Comparison of ENCODE assay signal across 7 cellular contexts in genomic region chr11:6655020-6655789, GRCh38. TPM values are rescaled to one million over a fixed set of nuclear protein-coding genes. Genes with fewer than 3 reads are reported as not detected.
DNase-seq lines count a peak whose midpoint lies in the region; ATAC-seq lines count a peak whose summit lies in the region.

No MANE protein-coding gene starts in this region.

- H3K36me3 Mint-ChIP-seq in activated naive CD4-positive, alpha-beta T cell treated with anti-CD3 and anti-CD28 coated beads, Interleukin-2, amount 50 U/mL, for 72 hours = no peaks in the 10 kb centered on the region

- H3K9me3 ChIP-seq in HUES6 (ENCODE audit: control insufficient read depth, insufficient read depth, low read depth, low read length) (no peaks in the 10 kb centered on the region), iPS-20b (ENCODE audit: insufficient read depth, low read depth, low read length) (no peaks in the 10 kb centered on the region)

- H3K9ac ChIP-seq in HUES6 (ENCODE audit: low read length) = peak overlapping the region; percentile 54
- H3K9ac ChIP-seq in iPS-20b (ENCODE audit: low read depth, low read length) = peak overlapping the region; percentile 54

- peak; percentile 38 to 83 for ATAC-seq in activated naive CD4-positive, alpha-beta T cell treated with anti-CD3 and anti-CD28 coated beads, Interleukin-2, amount 50 U/mL, for 72 hours
- no peak for ATAC-seq in HG03342 (IDR thresholded peaks at IDR 0.05; ENCODE audit: unreplicated experiment)

- H3K4me1 ChIP-seq in HUES6 (ENCODE audit: control insufficient read depth, insufficient read depth, low read length) (peaks cover 11% of the 10 kb centered on the region; the same call in 1 of the 2 replicates), iPS-20b (ENCODE audit: insufficient read depth, low read length) (peaks cover 11% of the 10 kb centered on the region; the same call in 1 of the 2 replicates)

- H3K27ac ChIP-seq in HUES6 (ENCODE audit: low read depth, low read length) = no peak overlapping the region
- no peak overlapping the region for H3K27ac ChIP-seq in iPS-20b (ENCODE audit: low read length)

- H3K4me3 ChIP-seq in HUES6 (ENCODE audit: low read depth, low read length) (peak overlapping the region; percentile 55), iPS-20b (ENCODE audit: low read length) (peak overlapping the region; percentile 76)

- H3K27me3 ChIP-seq in HUES6 (ENCODE audit: control insufficient read depth, insufficient read depth, low read length) = peaks cover 63% of the 10 kb centered on the region
- peaks cover 39% of the 10 kb centered on the region for H3K27me3 ChIP-seq in iPS-20b (ENCODE audit: insufficient read depth, low read length)

- H3K9me3 Mint-ChIP-seq in activated naive CD4-positive, alpha-beta T cell treated with anti-CD3 and anti-CD28 coated beads, Interleukin-2, amount 50 U/mL, for 72 hours = no peaks in the 10 kb centered on the region

- H3K27ac Mint-ChIP-seq in activated naive CD4-positive, alpha-beta T cell treated with anti-CD3 and anti-CD28 coated beads, Interleukin-2, amount 50 U/mL, for 72 hours = no peak overlapping the region

- H3K36me3 ChIP-seq in HUES6 (ENCODE audit: control insufficient read depth, insufficient read depth, low read length) (no peaks in the 10 kb centered on the region), iPS-20b (ENCODE audit: insufficient read depth, low read depth, low read length) (no peaks in the 10 kb centered on the region)

- no peak for DNase-seq in activated naive CD4-positive, alpha-beta T cell treated with anti-CD3 and anti-CD28 coated beads, Interleukin-2, amount 50 U/mL, for 72 hours (ENCODE audit: low spot score in 2 of 2)
- DNase-seq in stimulated activated CD4-positive, alpha-beta T cell treated with anti-CD3 and anti-CD28 coated beads, Interleukin-4, amount 100 ng/mL, for 24 hours = peak; percentile 28
- DNase-seq in NCI-H2029 (lab: John Stamatoyannopoulos, UW) (no peak), OCI-M2 (lab: John Stamatoyannopoulos, UW; ENCODE audit: unreplicated experiment) (no peak)

RNA-seq across cellular contexts. Expression of gene DCHS1, which starts 0.4 kb away (rescaled TPM):
- 1 to 10 TPM in 1 of 2 donors, under 1 TPM in 1; 0.82 to 2.1 TPM for total RNA-seq in activated naive CD4-positive, alpha-beta T cell treated with anti-CD3 and anti-CD28 coated beads, Interleukin-2, amount 50 U/mL, for 72 hours

RNA-seq across cellular contexts. Expression of gene MRPL17, which starts 27.9 kb away (rescaled TPM):
- 100 to 1,000 TPM in 1 of 2 donors, 10 to 100 TPM in 1; 92.4 to 104 TPM for total RNA-seq in activated naive CD4-positive, alpha-beta T cell treated with anti-CD3 and anti-CD28 coated beads, Interleukin-2, amount 50 U/mL, for 72 hours

RNA-seq across cellular contexts. Expression of gene TPP1, which starts 36.0 kb away (rescaled TPM):
- 10 to 100 TPM; 54.7 to 67.4 TPM for total RNA-seq in activated naive CD4-positive, alpha-beta T cell treated with anti-CD3 and anti-CD28 coated beads, Interleukin-2, amount 50 U/mL, for 72 hours

RNA-seq across cellular contexts. Expression of gene TAF10, which starts 43.2 kb away (rescaled TPM):
- total RNA-seq in activated naive CD4-positive, alpha-beta T cell treated with anti-CD3 and anti-CD28 coated beads, Interleukin-2, amount 50 U/mL, for 72 hours = 100 to 1,000 TPM in 1 of 2 donors, 10 to 100 TPM in 1; 95.3 to 166 TPM

RNA-seq across cellular contexts. Expression of gene ILK, which starts 51.6 kb away (rescaled TPM):
- 10 to 100 TPM; 72.1 to 99.7 TPM for total RNA-seq in activated naive CD4-positive, alpha-beta T cell treated with anti-CD3 and anti-CD28 coated beads, Interleukin-2, amount 50 U/mL, for 72 hours
